Comparison of ENCODE assay signal across 15 cellular contexts in genomic region chr15:85563328-85563727, GRCh38.
A peak's percentile ranks its signal among the peaks of the same experiment; 100 is the strongest.
DNase-seq lines count a peak whose midpoint lies in the region; ATAC-seq and TF ChIP-seq lines count a peak whose summit lies in the region.
"Had no signal": no experiment of that assay in that cellular context is flagged by ENCODE, and none has a peak within 500 bp of the region (broad histone marks: within the 10 kb centered on the region; RNA-seq: fewer than 3 reads in every experiment).

No MANE protein-coding gene starts in this region.

- dilution Hi-C loops in IMR-90 (cut with HindIII; ENCODE audit: low sequenced_read_pairs, unreplicated experiment): no loop called here

- no peak overlapping the region for H2BK5ac ChIP-seq in IMR-90 (ENCODE audit: low read depth, low read length, poor library complexity, severe bottlenecking)
- H2BK5ac ChIP-seq in mesendoderm (ENCODE audit: low read length): no peak overlapping the region

- H3K79me1 ChIP-seq in IMR-90 (ENCODE audit: low read depth in 1 of 2, low read length in 2 of 2) (peaks cover 33 to 43% of the 10 kb centered on the region in 2 experiments), mesendoderm (ENCODE audit: low read length) (peaks cover 5% of the 10 kb centered on the region)

- H4K8ac ChIP-seq in IMR-90 (ENCODE audit: low read depth in 2 of 2, low read length in 2 of 2) (no peak overlapping the region), mesendoderm (ENCODE audit: low read depth, low read length) (no peak overlapping the region)

- H4K91ac ChIP-seq in IMR-90 (ENCODE audit: insufficient read depth, low read depth, low read length): no peak overlapping the region

- no peak for TF ChIP-seq CTCF in A673 (conservative IDR thresholded peaks at IDR 0.05; ENCODE audit: low read depth, low read length)
- TF ChIP-seq CTCF in IMR-90 (conservative IDR thresholded peaks at IDR 0.05; ENCODE audit: low read depth, low read length): no peak
- no peak for TF ChIP-seq CTCF in fibroblast of pulmonary artery (IDR thresholded peaks at IDR 0.05; ENCODE audit: low read length, missing control alignments)
- no peak for TF ChIP-seq CTCF in glutamatergic neuron (IDR thresholded peaks at IDR 0.05; ENCODE audit: partially characterized antibody, unreplicated experiment)

- H3K4me1 Mint-ChIP-seq in glutamatergic neuron (ENCODE audit: low read depth, unreplicated experiment): peaks cover 5% of the 10 kb centered on the region

- TF ChIP-seq POLR2A in IMR-90 (IDR thresholded peaks at IDR 0.05; ENCODE audit: low read depth, low read length): no peak

- intact Hi-C loops in A673 (cut with micrococcal nuclease; ENCODE audit: unreplicated experiment) (no loop called here), IMR-90 (cut with micrococcal nuclease) (no loop called here)

- no peak overlapping the region for H3K4me3 Mint-ChIP-seq in glutamatergic neuron (ENCODE audit: unreplicated experiment)
- H3K4me3 Mint-ChIP-seq: activated T-cell treated with anti-CD3 and anti-CD28 coated beads, Interleukin-2, amount 50 U/mL, for 72 hours had no signal

- in situ Hi-C loops in IMR-90 (cut with MboI; ENCODE audit: low sequenced_read_pairs): no loop called here

- TF ChIP-seq RAD21 in IMR-90 (IDR thresholded peaks at IDR 0.05; ENCODE audit: low read length): no peak

- no peak overlapping the region for H3K4me2 ChIP-seq in IMR-90 (ENCODE audit: low read depth, low read length)
- no peak overlapping the region for H3K4me2 ChIP-seq in mesendoderm (ENCODE audit: low read length)

- no peak overlapping the region for H3K4me3 ChIP-seq in A673 (ENCODE audit: low read depth, low read length, poor library complexity, severe bottlenecking)
- no peak overlapping the region for H3K4me3 ChIP-seq in IMR-90 (ENCODE audit: insufficient read depth, low read depth, low read length)
- H3K4me3 ChIP-seq in fibroblast of pulmonary artery (replicated peaks; ENCODE audit: low read depth, low read length): no peak overlapping the region
- no peak overlapping the region for H3K4me3 ChIP-seq in mesendoderm (ENCODE audit: low read length)
- H3K4me3 ChIP-seq: spleen, uterus had no signal

- WGBS in IMR-90 (ENCODE audit: extremely low coverage in 2 of 2, insufficient read length in 1 of 2), 2 experiments: no CpG with 5 or more reads among the region's 3 CpGs
- WGBS in mesendoderm (ENCODE audit: extremely low coverage, insufficient coverage, low lambda C conversion rate): no CpG with 5 or more reads among the region's 3 CpGs

- H3K27me3 Mint-ChIP-seq in glutamatergic neuron (ENCODE audit: unreplicated experiment): no peaks in the 10 kb centered on the region

- DNase-seq in A673 (ENCODE audit: low spot score) (peak; percentile 67), IMR-90 (peak; percentile 33), fibroblast of pulmonary artery (ENCODE audit: low read depth) (peak; percentile 86), mesendoderm (peak; percentile 44), GOT3 (lab: John Stamatoyannopoulos, UW) (no peak), SKM-1 treated with dmso at 0.1 percent for 144 hours (lab: John Stamatoyannopoulos, UW; ENCODE audit: unreplicated experiment) (no peak), glutamatergic neuron (no peak)
- no peak for DNase-seq in activated CD8-positive, alpha-beta memory T cell treated with anti-CD3 and anti-CD28 coated beads for 24 hours
- DNase-seq: ACHN; activated CD4-positive, alpha-beta T cell treated with anti-CD3 and anti-CD28 coated beads for 1 hour; activated T-cell treated with anti-CD3 and anti-CD28 coated beads, Interleukin-2, amount 50 U/mL, for 72 hours; NCI-H1436; NCI-H748 treated with DMSO at 0.1 percent for 48 hours; spleen; uterus had no signal

- H3K4me1 ChIP-seq in A673 (ENCODE audit: insufficient read depth, low read length, poor library complexity, severe bottlenecking) (peaks cover 10% of the 10 kb centered on the region), IMR-90 (ENCODE audit: control insufficient read depth, insufficient read depth, low read length) (no peaks in the 10 kb centered on the region; the same call in 1 of the 2 replicates), mesendoderm (ENCODE audit: control insufficient read depth, low read depth, low read length) (no peaks in the 10 kb centered on the region)
- H3K4me1 ChIP-seq: uterus had no signal

- no peak overlapping the region for H2BK20ac ChIP-seq in IMR-90 (ENCODE audit: low read depth, low read length)

- no peak overlapping the region for H2AFZ ChIP-seq in IMR-90 (replicated peaks; ENCODE audit: low read length, poor library complexity)

- H3K9me3 ChIP-seq in A673 (ENCODE audit: low read depth, low read length, poor library complexity, severe bottlenecking): no peaks in the 10 kb centered on the region
- no peaks in the 10 kb centered on the region for H3K9me3 ChIP-seq in IMR-90 (ENCODE audit: control insufficient read depth, insufficient read depth, low read length)
- H3K9me3 ChIP-seq: spleen, uterus had no signal

- no peaks in the 10 kb centered on the region for H3K36me3 ChIP-seq in A673 (ENCODE audit: insufficient read depth, low read length, poor library complexity, severe bottlenecking)
- no peaks in the 10 kb centered on the region for H3K36me3 ChIP-seq in IMR-90 (ENCODE audit: control insufficient read depth, insufficient read depth, low read length)
- no peaks in the 10 kb centered on the region for H3K36me3 ChIP-seq in mesendoderm (ENCODE audit: control insufficient read depth, insufficient read depth, low read length)
- H3K36me3 ChIP-seq: uterus had no signal

- H3K9ac ChIP-seq in IMR-90 (ENCODE audit: low read depth, low read length) (no peak overlapping the region), mesendoderm (ENCODE audit: low read length) (no peak overlapping the region)

- POLR2A ChIA-PET in A673 (lab: Charles Lee; ENCODE audit: low non-redundant PET) (no interaction called here), IMR-90 (lab: Charles Lee; ENCODE audit: unreplicated experiment) (no interaction called here)

- H3K27ac ChIP-seq in A673 (ENCODE audit: low read depth, low read length, poor library complexity, severe bottlenecking) (no peak overlapping the region), IMR-90 (ENCODE audit: insufficient read depth, low read length) (no peak overlapping the region), mesendoderm (ENCODE audit: low read depth, low read length) (no peak overlapping the region)
- H3K27ac ChIP-seq: uterus had no signal

- H2AK5ac ChIP-seq in IMR-90 (ENCODE audit: low read depth, low read length) (no peak overlapping the region), mesendoderm (ENCODE audit: low read length) (no peak overlapping the region)

- no peak overlapping the region for H3K27ac Mint-ChIP-seq in glutamatergic neuron (ENCODE audit: unreplicated experiment)
- H3K27ac Mint-ChIP-seq: activated T-cell treated with anti-CD3 and anti-CD28 coated beads, Interleukin-2, amount 50 U/mL, for 72 hours had no signal

- H3K23ac ChIP-seq in IMR-90 (ENCODE audit: low read depth, low read length) (no peak overlapping the region), mesendoderm (ENCODE audit: low read length) (no peak overlapping the region)

- H3K56ac ChIP-seq in IMR-90 (ENCODE audit: extremely low read depth, insufficient read depth, low read length): no peak overlapping the region
- H3K56ac ChIP-seq in mesendoderm (ENCODE audit: low read length): no peak overlapping the region

- H3K27me3 ChIP-seq in A673 (replicated peaks; ENCODE audit: insufficient read depth, low read depth, low read length, poor library complexity) (no peaks in the 10 kb centered on the region), IMR-90 (ENCODE audit: control insufficient read depth, insufficient read depth, low read length) (no peaks in the 10 kb centered on the region), mesendoderm (ENCODE audit: insufficient read depth, low read length, poor library complexity) (no peaks in the 10 kb centered on the region)
- H3K27me3 ChIP-seq: spleen, uterus had no signal

- H3K36me3 Mint-ChIP-seq in glutamatergic neuron (ENCODE audit: unreplicated experiment): no peaks in the 10 kb centered on the region

- ATAC-seq in IMR-90 (ENCODE audit: low read depth): peak; percentile 46
- ATAC-seq: activated T-cell treated with anti-CD3 and anti-CD28 coated beads, Interleukin-2, amount 50 U/mL, for 72 hours had no signal

- no peak overlapping the region for H3K14ac ChIP-seq in IMR-90 (replicated peaks; ENCODE audit: low read depth, low read length)

- H2BK120ac ChIP-seq in IMR-90 (ENCODE audit: low read depth, low read length) (no peak overlapping the region), mesendoderm (ENCODE audit: low read depth, low read length) (no peak overlapping the region)

- CTCF ChIA-PET in A673 (lab: Charles Lee) (no interaction called here), IMR-90 (lab: Yijun Ruan, JAX) (no interaction called here)

- H3K79me2 ChIP-seq in mesendoderm (ENCODE audit: control insufficient read depth, insufficient read depth, low read length): no peaks in the 10 kb centered on the region

- H4K5ac ChIP-seq in IMR-90 (ENCODE audit: low read depth, low read length) (no peak overlapping the region), mesendoderm (ENCODE audit: low read length) (no peak overlapping the region)

- H2BK15ac ChIP-seq in IMR-90 (ENCODE audit: low read depth, low read length) (no peak overlapping the region), mesendoderm (replicated peaks; ENCODE audit: low read depth) (no peak overlapping the region)

- no peak overlapping the region for H3K4ac ChIP-seq in IMR-90 (ENCODE audit: low read depth, low read length)
- H3K4ac ChIP-seq in mesendoderm (ENCODE audit: low read depth, low read length): no peak overlapping the region

- H3K9me1 ChIP-seq in IMR-90 (ENCODE audit: insufficient read depth, low read length): no peaks in the 10 kb centered on the region; the same call in 1 of the 2 replicates

- H3K18ac ChIP-seq in IMR-90 (ENCODE audit: low read depth, low read length) (no peak overlapping the region), mesendoderm (ENCODE audit: low read length) (no peak overlapping the region)

- BruUV-seq in A673 (replicated peaks; lab: Mats Ljungman, UMichigan) (no TSS peak), IMR-90 (replicated peaks; lab: Mats Ljungman, UMichigan) (no TSS peak)

- H3K9me3 Mint-ChIP-seq in glutamatergic neuron (ENCODE audit: unreplicated experiment): no peaks in the 10 kb centered on the region
- H3K9me3 Mint-ChIP-seq: activated T-cell treated with anti-CD3 and anti-CD28 coated beads, Interleukin-2, amount 50 U/mL, for 72 hours had no signal

- no peak overlapping the region for H2AK9ac ChIP-seq in IMR-90 (replicated peaks; ENCODE audit: low read depth, low read length, poor library complexity)

- H4K20me1 ChIP-seq in IMR-90 (ENCODE audit: insufficient read depth, low read length): no peaks in the 10 kb centered on the region; the same call in 1 of the 2 replicates

TF ChIP-seq in IMR-90, 13 proteins besides CTCF, POLR2A, EP300 and RAD21:
- no peak for TF ChIP-seq CEBPB (IDR thresholded peaks at IDR 0.05; ENCODE audit: low read depth, low read length)
- no peak for TF ChIP-seq BHLHE40 (IDR thresholded peaks at IDR 0.05; ENCODE audit: low read depth, low read length)
- TF ChIP-seq MXI1 (IDR thresholded peaks at IDR 0.05; ENCODE audit: borderline replicate concordance, low read depth, low read length): no peak
- no peak for TF ChIP-seq RFX5 (IDR thresholded peaks at IDR 0.05; ENCODE audit: low read depth, low read length)
- TF ChIP-seq NFE2L2 (IDR thresholded peaks at IDR 0.05; ENCODE audit: low read depth, low read length): no peak

Comparison
In these comparisons a context has a peak if more than half of its experiments do, and no peak if none do; other contexts are left out.
1. DNase-seq: peak in A673 (single experiment), IMR-90 (single experiment), fibroblast of pulmonary artery (single experiment) and mesendoderm (single experiment); none in GOT3 (single experiment), SKM-1 treated with dmso at 0.1 percent for 144 hours (single experiment), glutamatergic neuron (single experiment) and activated CD8-positive, alpha-beta memory T cell treated with anti-CD3 and anti-CD28 coated beads for 24 hours (single experiment).